In genomic region chr1:148793762-148794332, GRCh38 we compare ENCODE assay signal across 1 cellular context. TPM values are rescaled to one million over a fixed set of nuclear protein-coding genes. Genes with fewer than 3 reads are reported as not detected.
"Had no signal": no experiment of that assay in that cellular context is flagged by ENCODE, and none has a peak within 500 bp of the region (broad histone marks: within the 10 kb centered on the region; RNA-seq: fewer than 3 reads in every experiment).

No MANE protein-coding gene starts in this region.

RNA-seq across cellular contexts. Expression of gene NUDT4B, which starts 45.3 kb away (rescaled TPM):
- total RNA-seq: PC-9 had no signal
